Comparison of ENCODE assay signal across 1 cellular context in genomic region chr19:19379527-19379926, GRCh38.
TF ChIP-seq lines count a peak whose summit lies in the region.

No MANE protein-coding gene starts in this region.

TF ChIP-seq in HepG2, 621 proteins besides CTCF, POLR2A, EP300 and RAD21:
- TF ChIP-seq JUN (CRISPR knock-in tag; IDR thresholded peaks at IDR 0.05) (no peak), TEF (CRISPR knock-in tag; IDR thresholded peaks at IDR 0.05) (no peak), CAMTA2 (CRISPR knock-in tag; IDR thresholded peaks at IDR 0.05; ENCODE audit: borderline replicate concordance) (no peak), ZNF83 (CRISPR knock-in tag; IDR thresholded peaks at IDR 0.05; ENCODE audit: borderline replicate concordance) (no peak), KAT8 (CRISPR knock-in tag; IDR thresholded peaks at IDR 0.05) (no peak), UBTF (CRISPR knock-in tag; IDR thresholded peaks at IDR 0.05) (no peak), SAP130 (CRISPR knock-in tag; IDR thresholded peaks at IDR 0.05; ENCODE audit: low read depth) (no peak), ZNF691 (CRISPR knock-in tag; IDR thresholded peaks at IDR 0.05; ENCODE audit: borderline replicate concordance, low read depth) (no peak), SMARCE1 (IDR thresholded peaks at IDR 0.05; ENCODE audit: borderline replicate concordance) (no peak), NAIF1 (CRISPR knock-in tag; IDR thresholded peaks at IDR 0.05; ENCODE audit: borderline replicate concordance) (no peak), IRX3 (CRISPR knock-in tag; IDR thresholded peaks at IDR 0.05; ENCODE audit: borderline replicate concordance, low read depth) (no peak), MYC (CRISPR knock-in tag; IDR thresholded peaks at IDR 0.05; ENCODE audit: borderline replicate concordance) (no peak), ZNF747 (CRISPR knock-in tag; IDR thresholded peaks at IDR 0.05; ENCODE audit: borderline replicate concordance) (no peak), NR2C2 (CRISPR knock-in tag; IDR thresholded peaks at IDR 0.05; ENCODE audit: borderline replicate concordance) (no peak), MIXL1 (CRISPR knock-in tag; IDR thresholded peaks at IDR 0.05) (no peak), HHEX (CRISPR knock-in tag; IDR thresholded peaks at IDR 0.05) (no peak), RORA (CRISPR knock-in tag; IDR thresholded peaks at IDR 0.05) (no peak), ZSCAN30 (CRISPR knock-in tag; IDR thresholded peaks at IDR 0.05) (no peak)
- TF ChIP-seq, protein P1, sequence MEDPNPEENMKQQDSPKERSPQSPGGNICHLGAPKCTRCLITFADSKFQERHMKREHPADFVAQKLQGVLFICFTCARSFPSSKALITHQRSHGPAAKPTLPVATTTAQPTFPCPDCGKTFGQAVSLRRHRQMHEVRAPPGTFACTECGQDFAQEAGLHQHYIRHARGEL (CRISPR knock-in tag; IDR thresholded peaks at IDR 0.05), result no peak
